Comparison of ENCODE assay signal across 13 cellular contexts in the genomic region with DNA sequence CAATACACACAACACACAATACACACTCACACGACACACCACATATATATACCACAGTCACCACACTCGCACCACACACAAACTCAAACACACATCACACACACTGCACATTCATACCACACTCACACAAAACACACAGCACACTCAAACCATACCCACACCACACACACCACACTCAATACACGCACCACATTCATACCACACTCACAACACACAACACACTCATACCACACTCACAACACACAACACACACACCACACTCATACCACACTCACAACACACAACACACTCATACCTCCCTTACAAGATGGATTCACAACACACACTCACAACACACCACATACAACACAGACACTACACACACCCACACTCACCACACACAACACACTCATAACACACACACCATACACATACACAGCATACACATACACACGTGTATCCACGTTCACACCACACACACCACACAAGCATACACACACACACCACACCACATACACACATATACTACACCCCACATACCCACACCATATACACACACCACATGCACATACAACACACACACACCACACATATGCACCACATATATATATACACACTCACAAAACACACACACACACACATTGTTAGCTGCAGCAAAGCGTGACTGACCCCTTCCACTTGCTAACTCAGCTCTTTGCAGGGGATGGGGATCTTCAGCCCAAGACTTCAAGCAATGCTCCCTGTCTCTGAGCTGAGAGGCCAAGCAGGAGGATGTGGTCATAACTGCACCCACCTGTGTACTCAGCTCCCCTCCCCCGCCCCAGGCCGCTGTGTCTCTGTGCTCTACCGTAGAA. TPM values are rescaled to one million over a fixed set of nuclear protein-coding genes. Genes with fewer than 3 reads are reported as not detected.
DNase-seq lines count a peak whose midpoint lies in the region; ATAC-seq and TF ChIP-seq lines count a peak whose summit lies in the region.
"Had no signal": no experiment of that assay in that cellular context is flagged by ENCODE, and none has a peak within 500 bp of the region (broad histone marks: within the 10 kb centered on the region; RNA-seq: fewer than 3 reads in every experiment).

No MANE protein-coding gene starts in this region.

- no peak overlapping the region for H3K27ac Mint-ChIP-seq in activated CD4-positive, alpha-beta T cell treated with anti-CD3 and anti-CD28 coated beads for 36 hours
- H3K27ac Mint-ChIP-seq in activated naive CD8-positive, alpha-beta T cell treated with anti-CD3 and anti-CD28 coated beads, Interleukin-2, amount 50 U/mL, for 24 hours = no peak overlapping the region
- H3K27ac Mint-ChIP-seq in neural progenitor cell = no peak overlapping the region

- H3K9ac ChIP-seq in neural progenitor cell = no peak overlapping the region

- no peak overlapping the region for H3K27ac ChIP-seq in neural progenitor cell
- H3K27ac ChIP-seq: neutrophil had no signal

- H3K4me1 Mint-ChIP-seq in activated CD4-positive, alpha-beta T cell treated with anti-CD3 and anti-CD28 coated beads for 36 hours = no peaks in the 10 kb centered on the region
- H3K4me1 Mint-ChIP-seq in activated naive CD8-positive, alpha-beta T cell treated with anti-CD3 and anti-CD28 coated beads, Interleukin-2, amount 50 U/mL, for 24 hours = no peaks in the 10 kb centered on the region
- peaks cover 9% of the 10 kb centered on the region for H3K4me1 Mint-ChIP-seq in neural progenitor cell

- POLR2A ChIA-PET in activated CD4-positive, alpha-beta T cell treated with anti-CD3 and anti-CD28 coated beads for 36 hours (lab: Charles Lee) = no interaction called here

- H3K27me3 Mint-ChIP-seq in activated CD4-positive, alpha-beta T cell treated with anti-CD3 and anti-CD28 coated beads for 36 hours = peaks cover 6% of the 10 kb centered on the region
- peaks cover 2% of the 10 kb centered on the region for H3K27me3 Mint-ChIP-seq in activated naive CD8-positive, alpha-beta T cell treated with anti-CD3 and anti-CD28 coated beads, Interleukin-2, amount 50 U/mL, for 24 hours
- no peaks in the 10 kb centered on the region for H3K27me3 Mint-ChIP-seq in neural progenitor cell (ENCODE audit: insufficient read depth, low read depth)

- H3K27me3 ChIP-seq in neural progenitor cell = no peaks in the 10 kb centered on the region
- H3K27me3 ChIP-seq: MG63, neutrophil had no signal

- H3F3A ChIP-seq in neural progenitor cell (ENCODE audit: low read depth) = peaks cover 27% of the 10 kb centered on the region

- no peak overlapping the region for H3K4me3 ChIP-seq in neural progenitor cell
- H3K4me3 ChIP-seq: lung, MG63 had no signal

- H3K36me3 Mint-ChIP-seq in activated CD4-positive, alpha-beta T cell treated with anti-CD3 and anti-CD28 coated beads for 36 hours (ENCODE audit: low read depth) = no peaks in the 10 kb centered on the region
- no peaks in the 10 kb centered on the region for H3K36me3 Mint-ChIP-seq in activated naive CD8-positive, alpha-beta T cell treated with anti-CD3 and anti-CD28 coated beads, Interleukin-2, amount 50 U/mL, for 24 hours (ENCODE audit: low read depth)
- no peaks in the 10 kb centered on the region for H3K36me3 Mint-ChIP-seq in neural progenitor cell

- peak; percentile 32 for DNase-seq in activated CD4-positive, alpha-beta T cell treated with anti-CD3 and anti-CD28 coated beads for 36 hours
- no peak for DNase-seq in activated CD4-positive, alpha-beta T cell treated with anti-CD3 and anti-CD28 coated beads for 1 hour
- DNase-seq in activated naive CD8-positive, alpha-beta T cell treated with anti-CD3 and anti-CD28 coated beads, Interleukin-2, amount 50 U/mL, for 24 hours = no peak
- DNase-seq in stimulated activated naive CD8-positive, alpha-beta T cell treated with anti-CD3 and anti-CD28 coated beads, Interleukin-15, Interleukin-2, amounts not matched to agents 100 U/mL and 50 U/mL, for 24 hours = no peak
- no peak for DNase-seq in neural progenitor cell (ENCODE audit: low spot score)
- DNase-seq in NCI-H524 (lab: John Stamatoyannopoulos, UW) = no peak
- no peak for DNase-seq in cerebellum (ENCODE audit: low spot score)
- DNase-seq: DMS 273 treated with DMSO at 0.1 percent for 48 hours, small intestine had no signal

- no peaks in the 10 kb centered on the region for H3K9me3 ChIP-seq in neural progenitor cell (ENCODE audit: low read depth)
- H3K9me3 ChIP-seq: MG63, neutrophil had no signal

- peak; percentile 62 for ATAC-seq in activated CD4-positive, alpha-beta T cell treated with anti-CD3 and anti-CD28 coated beads for 36 hours
- peak; percentile 79 for ATAC-seq in HG02852 (IDR thresholded peaks at IDR 0.05; ENCODE audit: unreplicated experiment)
- ATAC-seq in activated naive CD8-positive, alpha-beta T cell treated with anti-CD3 and anti-CD28 coated beads, Interleukin-2, amount 50 U/mL, for 24 hours = peak; percentile 11
- ATAC-seq in stimulated activated naive CD8-positive, alpha-beta T cell treated with anti-CD3 and anti-CD28 coated beads, Interleukin-15, Interleukin-2, amounts not matched to agents 100 U/mL and 50 U/mL, for 24 hours = peak; percentile 6

- no peaks in the 10 kb centered on the region for H3K9me3 Mint-ChIP-seq in activated CD4-positive, alpha-beta T cell treated with anti-CD3 and anti-CD28 coated beads for 36 hours (ENCODE audit: low read depth)
- H3K9me3 Mint-ChIP-seq in activated naive CD8-positive, alpha-beta T cell treated with anti-CD3 and anti-CD28 coated beads, Interleukin-2, amount 50 U/mL, for 24 hours = no peaks in the 10 kb centered on the region
- no peaks in the 10 kb centered on the region for H3K9me3 Mint-ChIP-seq in neural progenitor cell

- no peak overlapping the region for H3K4me2 ChIP-seq in neural progenitor cell

- no peaks in the 10 kb centered on the region for H3K36me3 ChIP-seq in neural progenitor cell
- H3K36me3 ChIP-seq: MG63, neutrophil had no signal

- intact Hi-C loops in activated CD4-positive, alpha-beta T cell treated with anti-CD3 and anti-CD28 coated beads for 36 hours (cut with DNase I, micrococcal nuclease) = no loop called here

- no peak for TF ChIP-seq CTCF in neural progenitor cell (IDR thresholded peaks at IDR 0.05)

- no peaks in the 10 kb centered on the region for H4K20me1 ChIP-seq in neural progenitor cell (ENCODE audit: low read depth)

- H3K4me3 Mint-ChIP-seq in activated CD4-positive, alpha-beta T cell treated with anti-CD3 and anti-CD28 coated beads for 36 hours = no peak overlapping the region
- H3K4me3 Mint-ChIP-seq in activated naive CD8-positive, alpha-beta T cell treated with anti-CD3 and anti-CD28 coated beads, Interleukin-2, amount 50 U/mL, for 24 hours = no peak overlapping the region
- H3K4me3 Mint-ChIP-seq in neural progenitor cell = no peak overlapping the region

- CTCF ChIA-PET in activated CD4-positive, alpha-beta T cell treated with anti-CD3 and anti-CD28 coated beads for 36 hours (lab: Charles Lee) = no interaction called here

- H3K4me1 ChIP-seq in neural progenitor cell = peaks cover 23% of the 10 kb centered on the region

- no peaks in the 10 kb centered on the region for H3K79me2 ChIP-seq in neural progenitor cell (ENCODE audit: low read depth)

- H2AFZ ChIP-seq in neural progenitor cell (replicated peaks) = no peak overlapping the region

RNA-seq across cellular contexts. Expression of a gene that starts 59.0 kb away (rescaled TPM):
- total RNA-seq in activated CD4-positive, alpha-beta T cell treated with anti-CD3 and anti-CD28 coated beads for 36 hours = under 1 TPM in 1 of 2 experiments, not detected in 1; 0.23 TPM
- total RNA-seq in neural progenitor cell (ENCODE audit: low replicate concordance) = 27.5 and 54.0 TPM in 2 replicates
- total RNA-seq in cerebellum = 26.0 TPM

Comparison
In these comparisons a context has a peak if more than half of its experiments do, and no peak if none do; other contexts are left out.
1. ATAC-seq: peak in every context shown above with its lines; median percentile 79 in HG02852; 62 in activated CD4-positive, alpha-beta T cell treated with anti-CD3 and anti-CD28 coated beads for 36 hours; 11 in activated naive CD8-positive, alpha-beta T cell treated with anti-CD3 and anti-CD28 coated beads, Interleukin-2, amount 50 U/mL, for 24 hours; 6 in stimulated activated naive CD8-positive, alpha-beta T cell treated with anti-CD3 and anti-CD28 coated beads, Interleukin-15, Interleukin-2, amounts not matched to agents 100 U/mL and 50 U/mL, for 24 hours.
2. RNA of a gene that starts 59.0 kb away (total RNA-seq): 27.5 to 54.0 TPM in neural progenitor cell and 26.0 TPM in cerebellum (single experiment); 0.23 TPM in activated CD4-positive, alpha-beta T cell treated with anti-CD3 and anti-CD28 coated beads for 36 hours; every median in the first group is over 10 times any median in the second.